In the genomic region with DNA sequence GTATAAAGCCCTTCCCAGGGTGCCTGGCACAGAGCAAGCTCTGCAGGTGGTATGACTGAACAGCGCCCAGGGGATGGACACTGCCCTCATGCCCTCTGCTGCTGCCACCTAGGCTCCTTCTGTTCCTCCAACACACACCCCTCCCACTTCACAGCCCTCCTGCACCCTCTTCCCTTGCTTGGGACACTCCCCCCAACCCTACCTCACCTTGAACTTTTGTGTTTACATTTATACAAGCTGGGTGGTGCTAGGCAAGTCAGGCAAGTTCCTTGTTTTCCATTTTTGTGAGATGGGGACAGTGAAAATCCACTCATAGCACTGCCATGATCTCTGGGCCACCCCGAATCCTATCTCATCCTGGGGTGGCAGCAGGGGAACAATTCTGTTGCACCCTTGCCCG, we compare ENCODE assay signal across 20 cellular contexts. TPM values are rescaled to one million over a fixed set of nuclear protein-coding genes. Genes with fewer than 3 reads are reported as not detected.
DNase-seq lines count a peak whose midpoint lies in the region; ATAC-seq, FAIRE-seq and TF ChIP-seq lines count a peak whose summit lies in the region.
"Had no signal": no experiment of that assay in that cellular context is flagged by ENCODE, and none has a peak within 500 bp of the region (broad histone marks: within the 10 kb centered on the region; RNA-seq: fewer than 3 reads in every experiment).

No MANE protein-coding gene starts in this region.

- no peak for TF ChIP-seq EP300 in K562 (IDR thresholded peaks at IDR 0.05; ENCODE audit: low read length)
- no peak for TF ChIP-seq EP300 in stomach (IDR thresholded peaks at IDR 0.05)

- H3K79me2 ChIP-seq in K562 (ENCODE audit: control insufficient read depth, insufficient read depth, low read length), result no peaks in the 10 kb centered on the region

- H3K9me3 ChIP-seq in K562 (replicated peaks; ENCODE audit: control insufficient read depth, insufficient read depth, low read depth, low read length), result no peaks in the 10 kb centered on the region
- no peaks in the 10 kb centered on the region for H3K9me3 ChIP-seq in right lobe of liver
- no peaks in the 10 kb centered on the region for H3K9me3 ChIP-seq in stomach
- H3K9me3 ChIP-seq: SJCRH30 had no signal

- FAIRE-seq in K562 (lab: Jason Lieb, UNC), result peak; percentile 6

- H3K36me3 ChIP-seq in K562 (ENCODE audit: control insufficient read depth, insufficient read depth, low read length) (peaks cover 5% of the 10 kb centered on the region; the same call in 1 of the 3 replicates), right lobe of liver (no peaks in the 10 kb centered on the region), stomach (peaks cover 9 to 64% (median 52%) of the 10 kb centered on the region in 4 donors)

- H3K9me1 ChIP-seq in K562 (ENCODE audit: control insufficient read depth, insufficient read depth, low read length), result no peaks in the 10 kb centered on the region

- no peak for TF ChIP-seq RAD21 in K562 (CRISPR knock-in tag; conservative IDR thresholded peaks at IDR 0.05 in 1 of 2, IDR thresholded peaks at IDR 0.05 in 1 of 2)

- CTCF ChIA-PET in K562 (lab: Yijun Ruan, JAX; ENCODE audit: low intra/inter-chr PET ratio), result no interaction called here

- in situ Hi-C loops in K562 (cut with MboI), result no loop called here

- TF ChIP-seq CTCF in K562 (IDR thresholded peaks at IDR 0.05 in 2 of 3, conservative IDR thresholded peaks at IDR 0.05 in 1 of 3; ENCODE audit: insufficient read depth in 2 of 3, low read depth in 1 of 3, low read length in 3 of 3), result no peak
- no peak for TF ChIP-seq CTCF in right lobe of liver (IDR thresholded peaks at IDR 0.05)
- no peak for TF ChIP-seq CTCF in stomach (IDR thresholded peaks at IDR 0.05)

- no peak overlapping the region for H2AFZ ChIP-seq in K562 (ENCODE audit: low read depth, low read length)
- H2AFZ ChIP-seq: GM23248 had no signal

- peaks cover 1 to 14% of the 10 kb centered on the region in 2 experiments; a peak in 4 of 5 replicates for H3K4me1 ChIP-seq in K562 (replicated peaks in 1 of 2; ENCODE audit: control insufficient read depth in 2 of 2, insufficient read depth in 2 of 2, low read length in 2 of 2)
- peaks cover 0 to 35% (median 11%) of the 10 kb centered on the region in 4 donors for H3K4me1 ChIP-seq in right lobe of liver
- peaks cover 12 to 23% (median 20%) of the 10 kb centered on the region in 4 donors for H3K4me1 ChIP-seq in stomach

- H3K9ac ChIP-seq in K562 (ENCODE audit: insufficient read depth in 1 of 2, low read depth in 2 of 2, low read length in 2 of 2), result peak overlapping the region in 1 of 2 experiments; percentile 48; a peak in 1 of 4 replicates
- H3K9ac ChIP-seq: GM23248 had no signal

- H3K4me3 ChIP-seq in K562, result no peak overlapping the region
- H3K4me3 ChIP-seq in right lobe of liver, result no peak overlapping the region
- no peak overlapping the region for H3K4me3 ChIP-seq in stomach
- H3K4me3 ChIP-seq: GM23248, SJCRH30 had no signal

- ATAC-seq in K562 (no peak), right lobe of liver (peak; percentile 6 to 31 (median 13))

- no TSS peak for BruUV-seq in K562 (replicated peaks; lab: Mats Ljungman, UMichigan)

- POLR2A ChIA-PET in K562 (lab: Yijun Ruan, JAX), result interaction anchor here (1.0 kb wide), 1 partner anchor 10 kb away, joined by 5 read pairs; no protein-coding TSS in a partner anchor

- no peak for TF ChIP-seq POLR2A in K562 (conservative IDR thresholded peaks at IDR 0.05)
- TF ChIP-seq POLR2A in right lobe of liver (IDR thresholded peaks at IDR 0.05), result no peak
- no peak for TF ChIP-seq POLR2A in stomach (IDR thresholded peaks at IDR 0.05)

- no peaks in the 10 kb centered on the region for H3K27me3 ChIP-seq in K562 (ENCODE audit: control insufficient read depth in 2 of 2, insufficient read depth in 2 of 2, low read length in 2 of 2)
- H3K27me3 ChIP-seq in right lobe of liver, result no peaks in the 10 kb centered on the region
- no peaks in the 10 kb centered on the region for H3K27me3 ChIP-seq in stomach
- H3K27me3 ChIP-seq: SJCRH30 had no signal

- no peak overlapping the region for H3K27ac ChIP-seq in K562 (ENCODE audit: extremely low read depth, low read depth, low read length)
- H3K27ac ChIP-seq in right lobe of liver, result peak overlapping the region in 1 of 3 donors; percentile 31
- H3K27ac ChIP-seq in stomach, result peak overlapping the region; percentile 39 to 69 (median 58)
- H3K27ac ChIP-seq: 22Rv1, GM23248, SJCRH30 had no signal

- H3K4me2 ChIP-seq in K562 (ENCODE audit: insufficient read depth, low read length), result no peak overlapping the region

- WGBS in K562 (ENCODE audit: insufficient coverage, low coverage, missing lambda C conversion rate), result 90% methylated on average over 2 of the region's 3 CpGs
- 100% methylated on average over 1 of the region's 3 CpGs for WGBS in right lobe of liver (ENCODE audit: insufficient coverage, low coverage, low lambda C conversion rate, missing lambda C conversion rate)
- WGBS in stomach, 5 donors, result 71 to 90% (median 78%) methylated on average over 3 of the region's 3 CpGs

- intact Hi-C loops in K562 (cut with micrococcal nuclease) (no loop called here), right lobe of liver (cut with DNase I) (no loop called here), stomach (cut with DNase I; ENCODE audit: low total_unique reads) (no loop called here)

- H4K20me1 ChIP-seq in K562 (replicated peaks; ENCODE audit: control insufficient read depth, insufficient read depth, low read length), result no peaks in the 10 kb centered on the region

- DNase-seq in SIG-M5 treated with dmso at 0.1 percent for 504 hours (lab: John Stamatoyannopoulos, UW; ENCODE audit: unreplicated experiment) (peak; percentile 20), SIG-M5 (lab: John Stamatoyannopoulos, UW) (no peak), K562 (ENCODE audit: extremely low read depth in 1 of 4, low spot score in 3 of 4) (no peak), right lobe of liver (no peak), stomach (no peak), RPMI8226 (no peak), cerebellum (ENCODE audit: low spot score) (no peak)
- no peak for DNase-seq in NK-92 treated with Interleukin-12 subunit alpha and Interleukin-12 subunit beta, amount 100 ng/mL, for 24 hours (lab: John Stamatoyannopoulos, UW)
- DNase-seq: CD4-positive, alpha-beta T cell; DMS153; GDM1; GM23248; HCEC 1CT; KBM-7; NCI-H187; NCI-H2107; NCI-H510A treated with DMSO at 0.1 percent for 48 hours; NCI-H774; SJCRH30 had no signal

TF ChIP-seq in K562, 482 proteins besides CTCF, POLR2A, EP300 and RAD21:
- TF ChIP-seq GTF2E2 (tag; IDR thresholded peaks at IDR 0.05), result no peak

RNA-seq across cellular contexts. Expression of a gene that starts 18.8 kb away (rescaled TPM):
- total RNA-seq in K562 (2011; cell fraction: chromatin; rRNA removed; ENCODE audit: low replicate concordance), result 10.6 and 16.2 TPM in 2 replicates
- 11.2 and 12.9 TPM in 2 replicates for total RNA-seq in K562 (2011; cell fraction: nucleolus; rRNA removed)
- 11.4 and 11.6 TPM in 2 replicates for total RNA-seq in K562 (2011; cell fraction: nucleoplasm; rRNA removed)
- total RNA-seq in K562 (2014; rRNA removed) (13.4 and 20.8 TPM in 2 replicates), K562 (2014; rRNA removed; fragmentation: Illumina TruSeq; extraction: Trizol) (17.5 and 20.0 TPM in 2 replicates), K562 (2015; rRNA removed; fragmentation: Illumina TruSeq; extraction: Trizol) (16.3 and 16.5 TPM in 2 replicates), K562 (2021) (21.1 and 21.3 TPM in 2 replicates), right lobe of liver (1 to 10 TPM in 5 of 6 experiments, under 1 TPM in 1; 0.67 to 6.2 (median 3.3) TPM), stomach (10 to 100 TPM in 4 of 5 donors, 1 to 10 TPM in 1; 4.5 to 26.7 (median 11.3) TPM), cerebellum (2.7 TPM)
- polyA plus RNA-seq in K562 (2011; rRNA removed) (13.2 and 18.7 TPM in 2 replicates), K562 (2014; fragmentation: Illumina TruSeq; extraction: Trizol) (23.5 and 26.6 TPM in 2 replicates), K562 (2014; fragmentation: Nextera tagmentation; extraction: Ambion mirVana) (10 to 100 TPM in 1 of 2 experiments, 1 to 10 TPM in 1; 9.5 to 12.2 TPM), K562 (2014; rRNA removed) (18.0 and 20.3 TPM in 2 replicates), stomach (10 to 100 TPM in 1 of 3 donors, 1 to 10 TPM in 2; 2.8 to 10.8 (median 7.3) TPM)
- polyA plus RNA-seq in K562 (2011; cell fraction: cytosol; rRNA removed), result 15.4 and 25.7 TPM in 2 replicates
- 8.4 and 15.2 TPM in 2 replicates for polyA plus RNA-seq in K562 (2011; cell fraction: nucleus; rRNA removed)
- polyA plus RNA-seq in K562 (2012), result 14.3 and 16.8 TPM in 2 replicates
- 13.1 and 21.5 TPM in 2 replicates for polyA minus RNA-seq in K562 (2011; rRNA and poly(A)+ RNA removed)
- polyA minus RNA-seq in K562 (2011; cell fraction: cytosol; rRNA and poly(A)+ RNA removed), result 8.4 and 12.5 TPM in 2 replicates
- polyA minus RNA-seq in K562 (2011; cell fraction: nucleus; rRNA and poly(A)+ RNA removed), result 4.7 and 5.2 TPM in 2 replicates

RNA-seq across cellular contexts. Expression of a gene that starts 44.2 kb away (rescaled TPM):
- 7.6 and 15.3 TPM in 2 replicates for total RNA-seq in K562 (2011; cell fraction: chromatin; rRNA removed; ENCODE audit: low replicate concordance)
- 9.9 and 12.0 TPM in 2 replicates for total RNA-seq in K562 (2011; cell fraction: nucleolus; rRNA removed)
- 6.6 and 7.3 TPM in 2 replicates for total RNA-seq in K562 (2011; cell fraction: nucleoplasm; rRNA removed)
- total RNA-seq in K562 (2014; rRNA removed) (5.3 and 6.1 TPM in 2 replicates), K562 (2014; rRNA removed; fragmentation: Illumina TruSeq; extraction: Trizol) (1.4 and 1.8 TPM in 2 replicates), K562 (2015; rRNA removed; fragmentation: Illumina TruSeq; extraction: Trizol) (3.2 and 3.8 TPM in 2 replicates), K562 (2021) (6.1 and 7.0 TPM in 2 replicates), right lobe of liver (10 to 100 TPM in 2 of 6 experiments, 1 to 10 TPM in 4; 5.1 to 17.5 (median 9.7) TPM), stomach (10 to 100 TPM in 3 of 5 donors, 1 to 10 TPM in 2; 2.9 to 36.4 (median 24.0) TPM), cerebellum (3.7 TPM)
- polyA plus RNA-seq in K562 (2011; rRNA removed) (2.5 and 3.5 TPM in 2 replicates), K562 (2014; fragmentation: Illumina TruSeq; extraction: Trizol) (2.2 and 3.9 TPM in 2 replicates), K562 (2014; fragmentation: Nextera tagmentation; extraction: Ambion mirVana) (under 1 TPM; 0.10 to 0.21 TPM), K562 (2014; rRNA removed) (5.2 and 5.4 TPM in 2 replicates), stomach (10 to 100 TPM in 1 of 3 donors, 1 to 10 TPM in 2; 6.4 to 28.5 (median 7.8) TPM)
- 2.7 and 8.4 TPM in 2 replicates for polyA plus RNA-seq in K562 (2011; cell fraction: cytosol; rRNA removed)
- 5.7 and 10.1 TPM in 2 replicates for polyA plus RNA-seq in K562 (2011; cell fraction: nucleus; rRNA removed)
- 4.8 and 7.1 TPM in 2 replicates for polyA plus RNA-seq in K562 (2012)
- polyA minus RNA-seq in K562 (2011; rRNA and poly(A)+ RNA removed), result 2.8 and 4.0 TPM in 2 replicates
- 4.3 and 4.5 TPM in 2 replicates for polyA minus RNA-seq in K562 (2011; cell fraction: cytosol; rRNA and poly(A)+ RNA removed)
- 4.8 and 5.6 TPM in 2 replicates for polyA minus RNA-seq in K562 (2011; cell fraction: nucleus; rRNA and poly(A)+ RNA removed)
